Comparison of ENCODE assay signal across 14 cellular contexts in genomic region chr5:100694100-100694499, GRCh38.
"Had no signal": no experiment of that assay in that cellular context is flagged by ENCODE, and none has a peak within 500 bp of the region (broad histone marks: within the 10 kb centered on the region; RNA-seq: fewer than 3 reads in every experiment).

No MANE protein-coding gene starts in this region.

- H3K36me3 ChIP-seq: breast epithelium, left ventricle myocardium inferior, sigmoid colon had no signal

- DNase-seq: activated CD4-positive, alpha-beta memory T cell treated with anti-CD3 and anti-CD28 coated beads, Interleukin-2, amount 10 ng/mL, durations not matched to agents 7 days and 5 days; activated CD4-positive, alpha-beta T cell treated with anti-CD3 and anti-CD28 coated beads for 1 hour; activated gamma-delta T cell treated with Interleukin-2 at 50 U/mL for 16 hours; activated naive CD8-positive, alpha-beta T cell treated with anti-CD3 and anti-CD28 coated beads for 36 hours; activated T-cell treated with anti-CD3 and anti-CD28 coated beads, Interleukin-2, amount 50 U/mL, for 72 hours; kidney; left ventricle myocardium inferior; mesenchymal stem cell; sigmoid colon; stimulated activated CD4-positive, alpha-beta T cell treated with anti-CD3 and anti-CD28 coated beads, Interleukin-2, amount 100 ng/mL, for 24 hours; stimulated activated naive CD4-positive, alpha-beta T cell had no signal

- H3K27me3 ChIP-seq: breast epithelium, hepatocyte, sigmoid colon had no signal

- H3K27me3 Mint-ChIP-seq: activated CD4-positive, alpha-beta memory T cell treated with anti-CD3 and anti-CD28 coated beads, Interleukin-2, amount 10 ng/mL, durations not matched to agents 7 days and 5 days; activated naive CD8-positive, alpha-beta T cell treated with anti-CD3 and anti-CD28 coated beads for 36 hours; type B pancreatic cell had no signal

- H3K27ac Mint-ChIP-seq: activated CD4-positive, alpha-beta memory T cell treated with anti-CD3 and anti-CD28 coated beads, Interleukin-2, amount 10 ng/mL, durations not matched to agents 7 days and 5 days; activated naive CD8-positive, alpha-beta T cell treated with anti-CD3 and anti-CD28 coated beads for 36 hours; activated T-cell treated with anti-CD3 and anti-CD28 coated beads, Interleukin-2, amount 50 U/mL, for 72 hours; type B pancreatic cell had no signal

- H3K79me2 ChIP-seq: hepatocyte had no signal

- H3K4me1 ChIP-seq: breast epithelium, left ventricle myocardium inferior, sigmoid colon had no signal

- H3K4me3 Mint-ChIP-seq: activated CD4-positive, alpha-beta memory T cell treated with anti-CD3 and anti-CD28 coated beads, Interleukin-2, amount 10 ng/mL, durations not matched to agents 7 days and 5 days; activated naive CD8-positive, alpha-beta T cell treated with anti-CD3 and anti-CD28 coated beads for 36 hours; activated T-cell treated with anti-CD3 and anti-CD28 coated beads, Interleukin-2, amount 50 U/mL, for 72 hours; type B pancreatic cell had no signal

- H2AFZ ChIP-seq: hepatocyte had no signal

- H3K36me3 Mint-ChIP-seq: activated naive CD8-positive, alpha-beta T cell treated with anti-CD3 and anti-CD28 coated beads for 36 hours; type B pancreatic cell had no signal

- H3K9me3 ChIP-seq: breast epithelium, left ventricle myocardium inferior, sigmoid colon had no signal

- H3K9me3 Mint-ChIP-seq: activated CD4-positive, alpha-beta memory T cell treated with anti-CD3 and anti-CD28 coated beads, Interleukin-2, amount 10 ng/mL, durations not matched to agents 7 days and 5 days; activated naive CD8-positive, alpha-beta T cell treated with anti-CD3 and anti-CD28 coated beads for 36 hours; activated T-cell treated with anti-CD3 and anti-CD28 coated beads, Interleukin-2, amount 50 U/mL, for 72 hours; type B pancreatic cell had no signal

- H3K4me3 ChIP-seq: breast epithelium, hepatocyte, left ventricle myocardium inferior, sigmoid colon had no signal

- H3K4me2 ChIP-seq: hepatocyte had no signal
